ENCODE assay signal across 7 cellular contexts in genomic region chr5:12574298-12575093, GRCh38.
DNase-seq lines count a peak whose midpoint lies in the region; TF ChIP-seq lines count a peak whose summit lies in the region.
"Not testable (repeated sequence)": the region's sequence is repeated elsewhere in the genome, so short reads cannot be mapped to it uniquely, and the experiment has no call there.

No MANE protein-coding gene starts in this region.

- H3K9me3 ChIP-seq in PC-9 (ENCODE audit: insufficient read depth, low read depth): not testable (repeated sequence)

- H3K4me3 ChIP-seq in PC-9: peak overlapping the region; percentile 66

- intact Hi-C loops in PC-9 (cut with micrococcal nuclease; ENCODE audit: unreplicated experiment): not testable (repeated sequence)

- not testable (repeated sequence) for BruUV-seq in PC-9 (replicated peaks; lab: Mats Ljungman, UMichigan)

- POLR2A ChIA-PET in PC-9 (lab: Charles Lee; ENCODE audit: unreplicated experiment): interaction anchor here (0.6 kb wide), 1 partner anchor 471 kb away, joined by 3 read pairs; no protein-coding TSS in a partner anchor

- not testable (repeated sequence) for H3F3A ChIP-seq in PC-9 (ENCODE audit: insufficient read depth, low read depth)

- peak overlapping the region; percentile 83 for H2AFZ ChIP-seq in PC-9

- H3K4me2 ChIP-seq in PC-9: peak overlapping the region; percentile 72

- not testable (repeated sequence) for TF ChIP-seq CTCF in PC-9 (conservative IDR thresholded peaks at IDR 0.05)

- H4K20me1 ChIP-seq in PC-9 (ENCODE audit: insufficient read depth): not testable (repeated sequence)

- CTCF ChIA-PET in PC-9 (lab: Charles Lee): not testable (repeated sequence)

- not testable (repeated sequence) for TF ChIP-seq RAD21 in Ishikawa (IDR thresholded peaks at IDR 0.05; ENCODE audit: low read depth)

- not testable (repeated sequence) for H3K27ac ChIP-seq in PC-9

- H3K79me2 ChIP-seq in PC-9 (ENCODE audit: low read depth): peaks cover 15% of the 10 kb centered on the region

- not testable (repeated sequence) for H3K36me3 ChIP-seq in PC-9 (ENCODE audit: low read depth)

- H3K9me2 ChIP-seq in PC-9 (ENCODE audit: insufficient read depth): not testable (repeated sequence)

- peak; percentile 1 for DNase-seq in COLO829 (ENCODE audit: low spot score)
- DNase-seq in NCI-H187 (lab: John Stamatoyannopoulos, UW): peak; percentile 77 to 84
- peak; percentile 60 for DNase-seq in NCI-H446 treated with DMSO at 0.1 percent for 48 hours (lab: John Stamatoyannopoulos, UW)
- peak; percentile 67 to 75 for DNase-seq in PC-9
- peak; percentile 8 for DNase-seq in activated gamma-delta T cell (lab: John Stamatoyannopoulos, UW)
- peak; percentile 6 for DNase-seq in inferior parietal cortex (ENCODE audit: extremely low spot score)

- not testable (repeated sequence) for TF ChIP-seq EP300 in Ishikawa (IDR thresholded peaks at IDR 0.05; ENCODE audit: borderline replicate concordance)

- H3K4me1 ChIP-seq in PC-9 (replicated peaks; ENCODE audit: insufficient read depth): not testable (repeated sequence)

- not testable (repeated sequence) for H3K27me3 ChIP-seq in PC-9 (ENCODE audit: insufficient read depth, low read depth)

TF ChIP-seq in Ishikawa, 13 proteins besides CTCF, POLR2A, EP300 and RAD21:
- TF ChIP-seq MAX (IDR thresholded peaks at IDR 0.05) (peak; percentile 79), YY1 (IDR thresholded peaks at IDR 0.05; ENCODE audit: low read depth) (peak; percentile 39; the same call in 1 of the 2 replicates), TAF1 (IDR thresholded peaks at IDR 0.05; ENCODE audit: low read depth) (peak; percentile 45; the same call in 1 of the 2 replicates)

Comparison
In these comparisons a context has a peak if more than half of its experiments do, and no peak if none do; other contexts are left out.
1. DNase-seq: peak in every context shown above with its lines; median percentile 80 in NCI-H187; 71 in PC-9; 60 in NCI-H446 treated with DMSO at 0.1 percent for 48 hours; 8 in activated gamma-delta T cell; 6 in inferior parietal cortex; 1 in COLO829.